ENCODE assay signal across 13 cellular contexts in the genomic region with DNA sequence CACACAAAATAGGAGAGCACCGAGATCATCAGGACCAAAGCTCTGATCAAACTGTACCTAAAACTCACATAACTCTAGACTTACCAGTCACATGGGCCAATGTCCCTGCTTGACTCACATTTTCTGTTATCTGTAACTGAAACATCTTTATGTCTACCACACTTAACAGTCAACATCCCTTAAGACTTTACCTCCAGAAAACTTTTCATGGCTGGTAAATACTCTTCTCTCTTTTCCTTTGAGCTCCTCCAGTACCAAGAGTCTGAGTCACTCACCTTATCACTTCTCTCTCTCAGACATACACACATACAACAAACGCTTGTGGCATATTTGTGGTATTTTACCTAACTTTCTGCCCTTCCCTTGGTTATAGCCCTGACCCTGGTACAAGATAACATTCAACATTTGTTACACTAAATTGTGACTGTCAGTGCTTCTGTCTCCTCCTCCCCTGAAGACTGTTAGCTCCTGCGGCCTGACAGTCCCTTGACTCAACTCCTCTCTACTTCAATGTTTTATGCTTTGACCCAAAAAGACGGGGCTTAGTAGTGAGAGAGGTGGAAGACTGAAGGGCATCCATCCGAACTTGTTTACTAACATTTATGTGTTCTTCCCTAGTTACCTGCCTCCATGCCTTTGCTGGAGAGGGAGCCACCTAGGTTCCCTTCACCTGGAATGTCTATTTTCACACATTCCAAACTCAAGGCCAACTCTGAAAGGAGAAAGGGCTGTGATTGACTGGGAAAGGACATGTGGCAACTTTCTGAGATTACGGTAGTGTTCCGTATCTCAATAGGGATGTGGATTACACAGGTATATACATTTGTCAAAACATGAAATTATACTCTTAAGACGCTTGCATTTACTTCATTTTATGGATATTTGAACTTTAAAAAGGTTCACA. TPM values are rescaled to one million over a fixed set of nuclear protein-coding genes. Genes with fewer than 3 reads are reported as not detected.
DNase-seq lines count a peak whose midpoint lies in the region; ATAC-seq and TF ChIP-seq lines count a peak whose summit lies in the region.
"Had no signal": no experiment of that assay in that cellular context is flagged by ENCODE, and none has a peak within 500 bp of the region (broad histone marks: within the 10 kb centered on the region; RNA-seq: fewer than 3 reads in every experiment).

No MANE protein-coding gene starts in this region.

- POLR2A ChIA-PET in IMR-90 (lab: Charles Lee; ENCODE audit: unreplicated experiment): no interaction called here

- TF ChIP-seq CTCF in IMR-90 (conservative IDR thresholded peaks at IDR 0.05; ENCODE audit: low read depth, low read length) (no peak), dorsolateral prefrontal cortex (IDR thresholded peaks at IDR 0.05 in 54 of 56, conservative IDR thresholded peaks at IDR 0.05 in 2 of 56; ENCODE audit: low read depth in 1 of 56, partially characterized antibody in 56 of 56) (no peak), BE2C (IDR thresholded peaks at IDR 0.05; ENCODE audit: low read depth, low read length) (no peak)

- ATAC-seq in IMR-90 (ENCODE audit: low read depth) (peak; percentile 66), left lobe of liver (no peak)
- ATAC-seq: body of pancreas had no signal

- TF ChIP-seq POLR2A in IMR-90 (IDR thresholded peaks at IDR 0.05; ENCODE audit: low read depth, low read length): no peak

- no peak overlapping the region for H3K14ac ChIP-seq in IMR-90 (replicated peaks; ENCODE audit: low read depth, low read length)

- no peak overlapping the region for H3K9ac ChIP-seq in IMR-90 (ENCODE audit: low read depth, low read length)

- H3K27ac Mint-ChIP-seq in activated T-helper 1 cell treated with anti-CD3 and anti-CD28 coated beads, Interleukin-12 subunit alpha, Interleukin-12 subunit beta, Interleukin-2, Interleukin-4 antibody, amounts not matched to agents 30 ng/mL and 10 ng/mL and 1 ng/mL, durations not matched to agents 14 hours and 24 hours and 36 hours: peak overlapping the region; percentile 81
- H3K27ac Mint-ChIP-seq: IgD-negative memory B cell, memory B cell had no signal

- H3K4me1 ChIP-seq in IMR-90 (ENCODE audit: control insufficient read depth, insufficient read depth, low read length) (no peaks in the 10 kb centered on the region; the same call in 1 of the 2 replicates), BE2C (no peaks in the 10 kb centered on the region)
- H3K4me1 ChIP-seq: body of pancreas had no signal

- H4K5ac ChIP-seq in IMR-90 (ENCODE audit: low read depth, low read length): no peak overlapping the region

- H4K20me1 ChIP-seq in IMR-90 (ENCODE audit: insufficient read depth, low read length): no peaks in the 10 kb centered on the region

- H2AK9ac ChIP-seq in IMR-90 (replicated peaks; ENCODE audit: low read depth, low read length, poor library complexity): no peak overlapping the region

- CTCF ChIA-PET in IMR-90 (lab: Yijun Ruan, JAX): interaction anchor here (0.6 kb wide), 1 partner anchor 178 kb away, joined by 7 read pairs; no protein-coding TSS in a partner anchor

- BruUV-seq in IMR-90 (replicated peaks; lab: Mats Ljungman, UMichigan): no TSS peak

- intact Hi-C loops in IMR-90 (cut with micrococcal nuclease) (no loop called here), dorsolateral prefrontal cortex (cut with DNase I) (no loop called here)
- intact Hi-C loops in activated T-helper 1 cell treated with anti-CD3 and anti-CD28 coated beads, Interleukin-12 subunit alpha, Interleukin-12 subunit beta, Interleukin-2, Interleukin-4 antibody, amounts not matched to agents 30 ng/mL and 10 ng/mL and 1 ng/mL, durations not matched to agents 14 hours and 24 hours and 36 hours (cut with micrococcal nuclease): loop anchor here (1.0 to 10.0 kb wide), 3 partner anchors 9 to 1533 kb away; no protein-coding TSS in a partner anchor

- H2BK15ac ChIP-seq in IMR-90 (ENCODE audit: low read depth, low read length): no peak overlapping the region

- no peak overlapping the region for H2AFZ ChIP-seq in IMR-90 (replicated peaks; ENCODE audit: low read length, poor library complexity)

- H3K27me3 ChIP-seq in IMR-90 (ENCODE audit: control insufficient read depth, insufficient read depth, low read length) (no peaks in the 10 kb centered on the region), dorsolateral prefrontal cortex (peaks cover 0 to 7% (median 0%) of the 10 kb centered on the region in 45 donors), BE2C (no peaks in the 10 kb centered on the region)
- H3K27me3 ChIP-seq: body of pancreas had no signal

- no peak overlapping the region for H4K8ac ChIP-seq in IMR-90 (ENCODE audit: low read depth in 2 of 2, low read length in 2 of 2)

- no peak overlapping the region for H2BK120ac ChIP-seq in IMR-90 (ENCODE audit: low read depth, low read length)

- no peak for TF ChIP-seq RAD21 in IMR-90 (IDR thresholded peaks at IDR 0.05; ENCODE audit: low read length)

- H4K91ac ChIP-seq in IMR-90 (ENCODE audit: insufficient read depth, low read depth, low read length): no peak overlapping the region

- H3K4me3 Mint-ChIP-seq in activated T-helper 1 cell treated with anti-CD3 and anti-CD28 coated beads, Interleukin-12 subunit alpha, Interleukin-12 subunit beta, Interleukin-2, Interleukin-4 antibody, amounts not matched to agents 30 ng/mL and 10 ng/mL and 1 ng/mL, durations not matched to agents 14 hours and 24 hours and 36 hours: no peak overlapping the region
- H3K4me3 Mint-ChIP-seq: memory B cell had no signal

- no peaks in the 10 kb centered on the region for H3K9me3 ChIP-seq in IMR-90 (ENCODE audit: control insufficient read depth, insufficient read depth, low read length)
- no peaks in the 10 kb centered on the region for H3K9me3 ChIP-seq in BE2C
- H3K9me3 ChIP-seq: body of pancreas had no signal

- no peak overlapping the region for H3K4ac ChIP-seq in IMR-90 (ENCODE audit: low read depth, low read length)

- H3K27me3 Mint-ChIP-seq in activated T-helper 1 cell treated with anti-CD3 and anti-CD28 coated beads, Interleukin-12 subunit alpha, Interleukin-12 subunit beta, Interleukin-2, Interleukin-4 antibody, amounts not matched to agents 30 ng/mL and 10 ng/mL and 1 ng/mL, durations not matched to agents 14 hours and 24 hours and 36 hours (ENCODE audit: insufficient read depth): peaks cover 3% of the 10 kb centered on the region
- H3K27me3 Mint-ChIP-seq: IgD-negative memory B cell had no signal

- H3K56ac ChIP-seq in IMR-90 (ENCODE audit: extremely low read depth, insufficient read depth, low read length): no peak overlapping the region

- dilution Hi-C loops in IMR-90 (cut with HindIII; ENCODE audit: low sequenced_read_pairs, unreplicated experiment): no loop called here

- peak overlapping the region; percentile 29; the same call in 1 of the 2 replicates for H3K4me2 ChIP-seq in IMR-90 (ENCODE audit: low read depth, low read length)

- H3K9me1 ChIP-seq in IMR-90 (ENCODE audit: insufficient read depth, low read length): no peaks in the 10 kb centered on the region

- H2AK5ac ChIP-seq in IMR-90 (ENCODE audit: low read depth, low read length): no peak overlapping the region

- DNase-seq in Daoy (ENCODE audit: low read depth) (peak; percentile 37), IMR-90 (peak; percentile 45), islet precursor cell (peak; percentile 59), left lobe of liver (ENCODE audit: low spot score) (no peak), NCI-H526 (lab: John Stamatoyannopoulos, UW) (no peak), dorsolateral prefrontal cortex (no peak), BE2C (no peak)
- no peak for DNase-seq in activated T-helper 1 cell treated with anti-CD3 and anti-CD28 coated beads, Interleukin-12 subunit alpha, Interleukin-12 subunit beta, Interleukin-2, Interleukin-4 antibody, amounts not matched to agents 30 ng/mL and 10 ng/mL and 1 ng/mL, durations not matched to agents 14 hours and 24 hours and 36 hours (ENCODE audit: low spot score)
- DNase-seq: body of pancreas; occipital lobe; stimulated activated naive CD4-positive, alpha-beta T cell treated with Interleukin-2 at 50 U/mL for 16 hours had no signal

- no peak overlapping the region for H2BK20ac ChIP-seq in IMR-90 (ENCODE audit: low read depth, low read length)

- H3K36me3 Mint-ChIP-seq in activated T-helper 1 cell treated with anti-CD3 and anti-CD28 coated beads, Interleukin-12 subunit alpha, Interleukin-12 subunit beta, Interleukin-2, Interleukin-4 antibody, amounts not matched to agents 30 ng/mL and 10 ng/mL and 1 ng/mL, durations not matched to agents 14 hours and 24 hours and 36 hours (ENCODE audit: low read depth): no peaks in the 10 kb centered on the region

- in situ Hi-C loops in IMR-90 (cut with MboI; ENCODE audit: low sequenced_read_pairs): no loop called here

- no peaks in the 10 kb centered on the region for H3K79me1 ChIP-seq in IMR-90 (ENCODE audit: low read depth in 1 of 2, low read length in 2 of 2)

- no peak overlapping the region for H3K23ac ChIP-seq in IMR-90 (ENCODE audit: low read depth, low read length)

- no CpG with 5 or more reads among the region's 8 CpGs for WGBS in IMR-90 (ENCODE audit: extremely low coverage in 2 of 2, insufficient read length in 1 of 2), 2 experiments

- H3K4me3 ChIP-seq in IMR-90 (ENCODE audit: insufficient read depth, low read depth, low read length) (no peak overlapping the region), dorsolateral prefrontal cortex (no peak overlapping the region), BE2C (ENCODE audit: low read depth, low read length) (no peak overlapping the region)
- H3K4me3 ChIP-seq: body of pancreas had no signal

- H3K9me3 Mint-ChIP-seq in activated T-helper 1 cell treated with anti-CD3 and anti-CD28 coated beads, Interleukin-12 subunit alpha, Interleukin-12 subunit beta, Interleukin-2, Interleukin-4 antibody, amounts not matched to agents 30 ng/mL and 10 ng/mL and 1 ng/mL, durations not matched to agents 14 hours and 24 hours and 36 hours: peaks cover 6% of the 10 kb centered on the region

- peaks cover 35% of the 10 kb centered on the region for H3K4me1 Mint-ChIP-seq in activated T-helper 1 cell treated with anti-CD3 and anti-CD28 coated beads, Interleukin-12 subunit alpha, Interleukin-12 subunit beta, Interleukin-2, Interleukin-4 antibody, amounts not matched to agents 30 ng/mL and 10 ng/mL and 1 ng/mL, durations not matched to agents 14 hours and 24 hours and 36 hours (ENCODE audit: low read depth)

- H3K36me3 ChIP-seq in IMR-90 (ENCODE audit: control insufficient read depth, insufficient read depth, low read length) (no peaks in the 10 kb centered on the region), BE2C (no peaks in the 10 kb centered on the region)

- H2BK5ac ChIP-seq in IMR-90 (ENCODE audit: low read depth, low read length, poor library complexity, severe bottlenecking): no peak overlapping the region

- H3K18ac ChIP-seq in IMR-90 (ENCODE audit: low read depth, low read length): no peak overlapping the region

- H3K27ac ChIP-seq in IMR-90 (ENCODE audit: insufficient read depth, low read length) (no peak overlapping the region), dorsolateral prefrontal cortex (no peak overlapping the region)
- H3K27ac ChIP-seq: body of pancreas had no signal

RNA-seq across cellular contexts. Expression of a gene that starts 3.7 kb away (rescaled TPM):
- total RNA-seq in Daoy (2014; rRNA removed; shearing (Covaris generic)): 0.65 TPM in 1 of 2 replicates, not detected in the other
- total RNA-seq in IMR-90 (2012; rRNA removed): under 0.01 TPM in 2 replicates
- polyA plus RNA-seq in IMR-90 (2012; rRNA removed): 0.30 and 1.0 TPM in 2 replicates
- 0.19 and 0.62 TPM in 2 replicates for polyA plus RNA-seq in IMR-90 (2012; cell fraction: cytosol; rRNA removed)
- polyA plus RNA-seq in IMR-90 (2012; cell fraction: nucleus; rRNA removed; ENCODE audit: low replicate concordance): 0.50 TPM in 1 of 2 replicates, not detected in the other
- 0.24 and 0.34 TPM in 2 replicates for total RNA-seq in activated T-helper 1 cell treated with anti-CD3 and anti-CD28 coated beads, Interleukin-12 subunit alpha, Interleukin-12 subunit beta, Interleukin-2, Interleukin-4 antibody, amounts not matched to agents 30 ng/mL and 10 ng/mL and 1 ng/mL, durations not matched to agents 14 hours and 24 hours and 36 hours
- 0.48 TPM for total RNA-seq in left lobe of liver
- total RNA-seq in dorsolateral prefrontal cortex: 10 to 100 TPM in 1 of 120 experiments, 1 to 10 TPM in 102, under 1 TPM in 14, not detected in 3; 0.22 to 11.2 (median 3.1) TPM
- polyA plus RNA-seq in BE2C (2012; ENCODE audit: insufficient read depth, insufficient read length, low read depth): not detected
- total RNA-seq: occipital lobe had no signal

RNA-seq across cellular contexts. Expression of a gene that starts 9.2 kb away (rescaled TPM):
- 19.2 TPM in 2 replicates for total RNA-seq in Daoy (2014; rRNA removed; shearing (Covaris generic))
- total RNA-seq in IMR-90 (2012; rRNA removed): 46.4 and 82.8 TPM in 2 replicates
- 33.3 and 37.2 TPM in 2 replicates for polyA plus RNA-seq in IMR-90 (2012; rRNA removed)
- 6.8 and 17.0 TPM in 2 replicates for polyA plus RNA-seq in IMR-90 (2012; cell fraction: cytosol; rRNA removed)
- 7.1 and 15.1 TPM in 2 replicates for polyA plus RNA-seq in IMR-90 (2012; cell fraction: nucleus; rRNA removed; ENCODE audit: low replicate concordance)
- total RNA-seq in activated T-helper 1 cell treated with anti-CD3 and anti-CD28 coated beads, Interleukin-12 subunit alpha, Interleukin-12 subunit beta, Interleukin-2, Interleukin-4 antibody, amounts not matched to agents 30 ng/mL and 10 ng/mL and 1 ng/mL, durations not matched to agents 14 hours and 24 hours and 36 hours: 62.2 and 64.0 TPM in 2 replicates
- 17.5 TPM for total RNA-seq in left lobe of liver
- total RNA-seq in dorsolateral prefrontal cortex: 100 to 1,000 TPM in 41 of 120 experiments, 10 to 100 TPM in 79; 49.8 to 119 (median 94.4) TPM
- 23.4 TPM for polyA plus RNA-seq in BE2C (2012; ENCODE audit: insufficient read depth, insufficient read length, low read depth)

Comparison
In these comparisons a context has a peak if more than half of its experiments do, and no peak if none do; other contexts are left out.
1. DNase-seq: peak in Daoy (single experiment), IMR-90 (single experiment) and islet precursor cell (single experiment); none in activated T-helper 1 cell treated with anti-CD3 and anti-CD28 coated beads, Interleukin-12 subunit alpha, Interleukin-12 subunit beta, Interleukin-2, Interleukin-4 antibody, amounts not matched to agents 30 ng/mL and 10 ng/mL and 1 ng/mL, durations not matched to agents 14 hours and 24 hours and 36 hours (single experiment), left lobe of liver (single experiment), NCI-H526 (0 of 2), dorsolateral prefrontal cortex (0 of 10) and BE2C (single experiment).